9 cellular contexts compared by ENCODE assay signal in the genomic region with DNA sequence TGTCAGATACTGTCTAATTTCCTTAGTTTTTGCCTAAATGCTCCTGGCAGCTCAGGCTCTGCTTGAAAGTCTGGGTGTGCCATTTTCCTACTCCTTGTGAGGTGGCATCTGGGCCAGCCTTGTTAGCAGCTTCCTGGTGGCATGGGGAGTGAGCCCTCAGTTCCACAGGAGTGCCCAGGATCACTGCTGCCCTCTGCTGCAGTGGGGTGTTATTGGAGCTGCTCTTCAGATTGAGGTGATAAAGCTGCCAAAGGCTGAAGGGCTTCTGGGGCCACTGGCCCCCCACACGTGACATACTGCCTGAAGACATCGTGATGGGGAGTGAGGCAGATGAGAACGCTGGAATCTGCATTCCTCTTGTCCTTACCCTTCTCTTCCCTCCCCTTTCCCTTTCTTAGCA. TPM values are rescaled to one million over a fixed set of nuclear protein-coding genes. Genes with fewer than 3 reads are reported as not detected.
DNase-seq lines count a peak whose midpoint lies in the region; ATAC-seq and TF ChIP-seq lines count a peak whose summit lies in the region.
"Had no signal": no experiment of that assay in that cellular context is flagged by ENCODE, and none has a peak within 500 bp of the region (broad histone marks: within the 10 kb centered on the region; RNA-seq: fewer than 3 reads in every experiment).

No MANE protein-coding gene starts in this region.

- H4K20me1 ChIP-seq in osteoblast (ENCODE audit: insufficient read depth, low read length), result peaks cover 3% of the 10 kb centered on the region

- in situ Hi-C loops in brain microvascular endothelial cell (cut with HindIII; ENCODE audit: low pct_ligation_motif_present, low sequenced_read_pairs), result no loop called here

- DNase-seq in GM06990 (ENCODE audit: extremely low read depth, insufficient read length) (no peak), NB4 (ENCODE audit: low read depth) (peak; percentile 13), brain microvascular endothelial cell (no peak), osteoblast (ENCODE audit: insufficient read length, low spot score, missing footprints) (no peak), COLO668 (lab: John Stamatoyannopoulos, UW; ENCODE audit: unreplicated experiment) (no peak), cardiac septum (ENCODE audit: low spot score) (no peak)
- DNase-seq: activated T-cell treated with anti-CD3 and anti-CD28 coated beads, Interleukin-2, amount 50 U/mL, for 4 hours; heart right ventricle had no signal

- H3K36me3 ChIP-seq in GM06990 (ENCODE audit: control insufficient read depth, insufficient read depth, low read length), result peaks cover 25% of the 10 kb centered on the region
- peaks cover 78% of the 10 kb centered on the region for H3K36me3 ChIP-seq in brain microvascular endothelial cell (replicated peaks)
- H3K36me3 ChIP-seq in osteoblast (ENCODE audit: insufficient read depth, low read length), result peaks cover 96% of the 10 kb centered on the region

- H3K27ac ChIP-seq in brain microvascular endothelial cell, result no peak overlapping the region
- peak overlapping the region; percentile 1 for H3K27ac ChIP-seq in osteoblast (ENCODE audit: low read depth, low read length)
- H3K27ac ChIP-seq: heart right ventricle had no signal

- H3K79me2 ChIP-seq in osteoblast (ENCODE audit: insufficient read depth, low read length), result no peaks in the 10 kb centered on the region

- ATAC-seq in activated CD4-positive, CD25-positive, alpha-beta regulatory T cell treated with anti-CD3 and anti-CD28 coated beads, Interleukin-2, amount 50 U/mL, for 24 hours, result no peak
- ATAC-seq: activated T-cell treated with anti-CD3 and anti-CD28 coated beads, Interleukin-2, amount 50 U/mL, for 4 hours; heart right ventricle had no signal

- no peak overlapping the region for H2AFZ ChIP-seq in osteoblast (ENCODE audit: low read length)

- TF ChIP-seq POLR2A in NB4 (IDR thresholded peaks at IDR 0.05; ENCODE audit: extremely low read depth, insufficient read length), result no peak

- peaks cover 8% of the 10 kb centered on the region for H3K4me1 ChIP-seq in osteoblast (ENCODE audit: insufficient read depth, low read length)

- intact Hi-C loops in cardiac septum (cut with DNase I), result no loop called here

- no peak overlapping the region for H3K4me3 ChIP-seq in GM06990 (replicated peaks; ENCODE audit: low read depth, low read length)
- H3K4me3 ChIP-seq in NB4 (ENCODE audit: low read depth, low read length), result no peak overlapping the region
- no peak overlapping the region for H3K4me3 ChIP-seq in brain microvascular endothelial cell (ENCODE audit: low read depth, low read length)
- H3K4me3 ChIP-seq in osteoblast (ENCODE audit: insufficient read depth, low read length), result no peak overlapping the region
- H3K4me3 ChIP-seq: heart right ventricle had no signal

- H3K9me3 ChIP-seq in osteoblast (ENCODE audit: low read depth, low read length), result no peaks in the 10 kb centered on the region
- H3K9me3 ChIP-seq: heart right ventricle had no signal

- H3K4me2 ChIP-seq in osteoblast (ENCODE audit: insufficient read depth, low read length), result no peak overlapping the region

- H3K27me3 ChIP-seq in GM06990 (replicated peaks; ENCODE audit: control insufficient read depth, insufficient read depth, low read length), result no peaks in the 10 kb centered on the region
- H3K27me3 ChIP-seq in brain microvascular endothelial cell (replicated peaks), result no peaks in the 10 kb centered on the region
- no peaks in the 10 kb centered on the region for H3K27me3 ChIP-seq in osteoblast (ENCODE audit: insufficient read depth, low read length)
- H3K27me3 ChIP-seq: heart right ventricle had no signal

- TF ChIP-seq CTCF in GM06990 (IDR thresholded peaks at IDR 0.05; ENCODE audit: insufficient read depth, low read length, poor library complexity, severe bottlenecking) (peak; percentile 35), NB4 (IDR thresholded peaks at IDR 0.05; ENCODE audit: low read depth, low read length) (no peak), brain microvascular endothelial cell (IDR thresholded peaks at IDR 0.05; ENCODE audit: low read depth, low read length, missing control alignments) (peak; percentile 50), osteoblast (IDR thresholded peaks at IDR 0.05; ENCODE audit: extremely low read depth, low read depth, low read length) (peak; percentile 19)

RNA-seq across cellular contexts. Expression of gene CEP95, which starts 27.4 kb away (rescaled TPM):
- total RNA-seq in osteoblast, result 47.4 and 48.9 TPM in 2 replicates
- total RNA-seq in cardiac septum, result 16.4 TPM

RNA-seq across cellular contexts. Expression of gene DDX5, which starts 28.1 kb away (rescaled TPM):
- total RNA-seq in osteoblast, result 291 and 309 TPM in 2 replicates
- 443 TPM for total RNA-seq in cardiac septum

RNA-seq across cellular contexts. Expression of gene POLG2, which starts 37.3 kb away (rescaled TPM):
- total RNA-seq in osteoblast, result 7.2 and 7.7 TPM in 2 replicates
- 8.0 TPM for total RNA-seq in cardiac septum
